8 cellular contexts compared by ENCODE assay signal in the genomic region with DNA sequence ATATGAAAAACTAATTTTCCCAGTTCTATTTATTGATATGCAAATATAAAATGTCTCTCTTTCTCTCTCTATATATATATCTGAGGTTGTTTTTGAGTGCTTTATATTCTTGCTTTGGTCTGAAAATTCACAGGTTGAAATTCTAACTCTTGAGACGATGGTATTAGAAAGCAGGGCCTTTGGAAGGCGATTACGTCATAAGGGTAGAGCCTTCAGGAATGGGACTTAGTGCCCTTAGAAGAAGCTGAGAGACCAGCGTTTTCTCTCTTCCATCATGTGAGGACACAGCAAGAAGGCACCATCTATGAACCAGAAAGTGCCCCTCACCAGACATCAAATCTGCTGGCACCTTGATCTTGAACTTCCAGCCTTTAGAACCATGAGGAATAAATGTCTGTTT.
"Had no signal": no experiment of that assay in that cellular context is flagged by ENCODE, and none has a peak within 500 bp of the region (broad histone marks: within the 10 kb centered on the region; RNA-seq: fewer than 3 reads in every experiment).

No MANE protein-coding gene starts in this region.

- H3K9ac ChIP-seq: GM23248 had no signal

- DNase-seq: GM23248, GOT3, H7, HFFc6, KG1 had no signal

- ATAC-seq: HCT116 had no signal

- H3K4me3 ChIP-seq: GM23248, HAP-1 had no signal

- H3K9me3 ChIP-seq: HAP-1 had no signal

- H2AFZ ChIP-seq: GM23248 had no signal

- H3K36me3 ChIP-seq: HAP-1 had no signal

- H3K27ac ChIP-seq: GM23248, HL-60 had no signal

- H3K4me1 ChIP-seq: HAP-1 had no signal
